In genomic region chr9:124098141-124098905, GRCh38 we compare ENCODE assay signal across 19 cellular contexts.
DNase-seq lines count a peak whose midpoint lies in the region; ATAC-seq and TF ChIP-seq lines count a peak whose summit lies in the region.
"Had no signal": no experiment of that assay in that cellular context is flagged by ENCODE, and none has a peak within 500 bp of the region (broad histone marks: within the 10 kb centered on the region; RNA-seq: fewer than 3 reads in every experiment).

No MANE protein-coding gene starts in this region.

- ATAC-seq in esophagus mucosa = peak; percentile 15
- ATAC-seq: CD8-positive, alpha-beta T cell; sciatic nerve; stimulated activated naive CD8-positive, alpha-beta T cell treated with anti-CD3 and anti-CD28 coated beads, Interleukin-15, amount 100 ng/mL, for 72 hours had no signal

- TF ChIP-seq CTCF in AG10803 (conservative IDR thresholded peaks at IDR 0.05; ENCODE audit: low read length) (no peak), HL-60 (IDR thresholded peaks at IDR 0.05; ENCODE audit: insufficient read depth, low read length) (no peak)

- H3K4me3 ChIP-seq in AG10803 (ENCODE audit: low read length) (no peak overlapping the region), HL-60 (replicated peaks; ENCODE audit: insufficient read depth, low read length) (no peak overlapping the region)
- H3K4me3 ChIP-seq: left ventricle myocardium inferior, uterus had no signal

- H3K27ac ChIP-seq in HL-60 (replicated peaks) = no peak overlapping the region
- H3K27ac ChIP-seq: left ventricle myocardium inferior, uterus had no signal

- peaks cover 2% of the 10 kb centered on the region for H3K27me3 ChIP-seq in HL-60 (ENCODE audit: insufficient read depth, poor library complexity, severe bottlenecking)
- H3K27me3 ChIP-seq: uterus had no signal

- DNase-seq in AG10803 (ENCODE audit: low read depth) = peak; percentile 18
- peak; percentile 21 to 71 for DNase-seq in HL-60 (ENCODE audit: low read depth in 1 of 2, low spot score in 1 of 2)
- DNase-seq in NOMO-1 (lab: John Stamatoyannopoulos, UW; ENCODE audit: unreplicated experiment in 2 of 2) = peak; percentile 70 to 78
- DNase-seq in NCI-H1105 (lab: John Stamatoyannopoulos, UW) = no peak
- no peak for DNase-seq in mucosa of gallbladder (ENCODE audit: low spot score)
- no peak for DNase-seq in activated CD4-positive, alpha-beta T cell treated with anti-CD3 and anti-CD28 coated beads, Interleukin-2, amount 50 U/mL, for 1 hour
- DNase-seq in effector CD8-positive, alpha-beta T cell (lab: John Stamatoyannopoulos, UW) = no peak
- DNase-seq: activated naive CD4-positive, alpha-beta T cell; anterior cingulate cortex; CD8-positive, alpha-beta T cell; GOT3; left ventricle myocardium inferior; NCI-H1694; NCI-H510A treated with DMSO at 0.1 percent for 48 hours; stimulated activated naive CD8-positive, alpha-beta T cell treated with anti-CD3 and anti-CD28 coated beads, Interleukin-15, amount 100 ng/mL, for 72 hours; SW 1271; uterus had no signal

Comparison
In these comparisons a context has a peak if more than half of its experiments do, and no peak if none do; other contexts are left out.
1. DNase-seq: peak in AG10803 (single experiment), HL-60 (2 of 2) and NOMO-1 (2 of 2); none in NCI-H1105 (single experiment), mucosa of gallbladder (single experiment), activated CD4-positive, alpha-beta T cell treated with anti-CD3 and anti-CD28 coated beads, Interleukin-2, amount 50 U/mL, for 1 hour (single experiment) and effector CD8-positive, alpha-beta T cell (single experiment).